ENCODE assay signal across 1 cellular context in the genomic region with DNA sequence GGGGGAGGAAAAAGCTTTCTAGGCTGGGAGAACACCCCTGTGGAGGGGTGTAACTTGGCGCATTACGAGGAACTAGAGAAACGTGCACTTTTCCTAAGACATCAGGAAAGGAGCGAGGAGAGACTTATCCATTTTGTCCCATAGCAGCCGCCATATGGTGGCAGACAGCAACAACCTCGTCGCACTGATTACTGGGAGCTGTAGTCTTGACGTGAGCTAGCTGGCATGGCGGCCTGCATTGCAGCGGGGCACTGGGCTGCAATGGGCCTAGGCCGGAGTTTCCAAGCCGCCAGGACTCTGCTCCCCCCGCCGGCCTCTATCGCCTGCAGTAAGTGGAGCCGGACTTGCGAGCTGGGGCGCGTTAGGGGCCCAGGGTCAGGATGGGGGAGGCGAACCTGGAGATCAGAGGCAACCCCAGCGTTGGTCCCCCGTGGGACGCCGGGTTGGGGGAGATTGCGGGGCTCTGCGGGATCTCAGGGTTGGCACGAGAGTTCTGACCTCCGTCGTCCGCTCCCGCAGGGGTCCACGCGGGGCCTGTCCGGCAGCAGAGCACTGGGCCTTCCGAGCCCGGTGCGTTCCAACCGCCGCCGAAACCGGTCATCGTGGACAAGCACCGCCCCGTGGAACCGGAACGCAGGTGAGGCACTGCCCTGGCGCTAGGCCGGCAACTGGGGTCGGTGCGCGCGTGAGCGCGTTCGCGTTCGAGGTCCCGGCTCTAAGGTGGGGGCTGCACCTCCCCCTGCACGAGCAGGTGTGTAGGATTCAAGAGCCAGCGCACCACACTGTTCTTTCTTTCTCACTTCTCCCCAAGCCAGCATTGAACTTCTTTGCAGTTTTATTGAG.
TF ChIP-seq lines count a peak whose summit lies in the region.

A gene (plus strand): TSS at position 201 of the 843 bp plus-strand sequence. CDS start 25 bp downstream, at position 226.

TF ChIP-seq in HepG2, 621 proteins besides CTCF, POLR2A, EP300 and RAD21 (continued from another document and continues in another):
- TF ChIP-seq, protein P1, sequence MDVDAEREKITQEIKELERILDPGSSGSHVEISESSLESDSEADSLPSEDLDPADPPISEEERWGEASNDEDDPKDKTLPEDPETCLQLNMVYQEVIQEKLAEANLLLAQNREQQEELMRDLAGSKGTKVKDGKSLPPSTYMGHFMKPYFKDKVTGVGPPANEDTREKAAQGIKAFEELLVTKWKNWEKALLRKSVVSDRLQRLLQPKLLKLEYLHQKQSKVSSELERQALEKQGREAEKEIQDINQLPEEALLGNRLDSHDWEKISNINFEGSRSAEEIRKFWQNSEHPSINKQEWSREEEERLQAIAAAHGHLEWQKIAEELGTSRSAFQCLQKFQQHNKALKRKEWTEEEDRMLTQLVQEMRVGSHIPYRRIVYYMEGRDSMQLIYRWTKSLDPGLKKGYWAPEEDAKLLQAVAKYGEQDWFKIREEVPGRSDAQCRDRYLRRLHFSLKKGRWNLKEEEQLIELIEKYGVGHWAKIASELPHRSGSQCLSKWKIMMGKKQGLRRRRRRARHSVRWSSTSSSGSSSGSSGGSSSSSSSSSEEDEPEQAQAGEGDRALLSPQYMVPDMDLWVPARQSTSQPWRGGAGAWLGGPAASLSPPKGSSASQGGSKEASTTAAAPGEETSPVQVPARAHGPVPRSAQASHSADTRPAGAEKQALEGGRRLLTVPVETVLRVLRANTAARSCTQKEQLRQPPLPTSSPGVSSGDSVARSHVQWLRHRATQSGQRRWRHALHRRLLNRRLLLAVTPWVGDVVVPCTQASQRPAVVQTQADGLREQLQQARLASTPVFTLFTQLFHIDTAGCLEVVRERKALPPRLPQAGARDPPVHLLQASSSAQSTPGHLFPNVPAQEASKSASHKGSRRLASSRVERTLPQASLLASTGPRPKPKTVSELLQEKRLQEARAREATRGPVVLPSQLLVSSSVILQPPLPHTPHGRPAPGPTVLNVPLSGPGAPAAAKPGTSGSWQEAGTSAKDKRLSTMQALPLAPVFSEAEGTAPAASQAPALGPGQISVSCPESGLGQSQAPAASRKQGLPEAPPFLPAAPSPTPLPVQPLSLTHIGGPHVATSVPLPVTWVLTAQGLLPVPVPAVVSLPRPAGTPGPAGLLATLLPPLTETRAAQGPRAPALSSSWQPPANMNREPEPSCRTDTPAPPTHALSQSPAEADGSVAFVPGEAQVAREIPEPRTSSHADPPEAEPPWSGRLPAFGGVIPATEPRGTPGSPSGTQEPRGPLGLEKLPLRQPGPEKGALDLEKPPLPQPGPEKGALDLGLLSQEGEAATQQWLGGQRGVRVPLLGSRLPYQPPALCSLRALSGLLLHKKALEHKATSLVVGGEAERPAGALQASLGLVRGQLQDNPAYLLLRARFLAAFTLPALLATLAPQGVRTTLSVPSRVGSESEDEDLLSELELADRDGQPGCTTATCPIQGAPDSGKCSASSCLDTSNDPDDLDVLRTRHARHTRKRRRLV (CRISPR knock-in tag; IDR thresholded peaks at IDR 0.05) = peak; percentile 75; the same call in 1 of the 2 replicates
- TF ChIP-seq ZNF510 (CRISPR knock-in tag; IDR thresholded peaks at IDR 0.05; ENCODE audit: low read depth) = peak; percentile 96
- peak; percentile 98 for TF ChIP-seq DMAP1 (CRISPR knock-in tag; IDR thresholded peaks at IDR 0.05)
- peak; percentile 49; the same call in 1 of the 2 replicates for TF ChIP-seq ZNF850 (CRISPR knock-in tag; conservative IDR thresholded peaks at IDR 0.05)
- TF ChIP-seq LCORL (IDR thresholded peaks at IDR 0.05) = peak; percentile 44; the same call in 1 of the 2 replicates
- peak; percentile 20; the same call in 1 of the 2 replicates for TF ChIP-seq LCORL (CRISPR knock-in tag; IDR thresholded peaks at IDR 0.05)
- peak; percentile 98 for TF ChIP-seq ASH2L (IDR thresholded peaks at IDR 0.05; ENCODE audit: insufficient read length, low read depth, low read length)
- TF ChIP-seq, protein P2, sequence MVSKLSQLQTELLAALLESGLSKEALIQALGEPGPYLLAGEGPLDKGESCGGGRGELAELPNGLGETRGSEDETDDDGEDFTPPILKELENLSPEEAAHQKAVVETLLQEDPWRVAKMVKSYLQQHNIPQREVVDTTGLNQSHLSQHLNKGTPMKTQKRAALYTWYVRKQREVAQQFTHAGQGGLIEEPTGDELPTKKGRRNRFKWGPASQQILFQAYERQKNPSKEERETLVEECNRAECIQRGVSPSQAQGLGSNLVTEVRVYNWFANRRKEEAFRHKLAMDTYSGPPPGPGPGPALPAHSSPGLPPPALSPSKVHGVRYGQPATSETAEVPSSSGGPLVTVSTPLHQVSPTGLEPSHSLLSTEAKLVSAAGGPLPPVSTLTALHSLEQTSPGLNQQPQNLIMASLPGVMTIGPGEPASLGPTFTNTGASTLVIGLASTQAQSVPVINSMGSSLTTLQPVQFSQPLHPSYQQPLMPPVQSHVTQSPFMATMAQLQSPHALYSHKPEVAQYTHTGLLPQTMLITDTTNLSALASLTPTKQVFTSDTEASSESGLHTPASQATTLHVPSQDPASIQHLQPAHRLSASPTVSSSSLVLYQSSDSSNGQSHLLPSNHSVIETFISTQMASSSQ (IDR thresholded peaks at IDR 0.05; ENCODE audit: low read depth) = no peak; the same call in 1 of the 2 replicates
- TF ChIP-seq, protein P2 (CRISPR knock-in tag; IDR thresholded peaks at IDR 0.05; ENCODE audit: borderline replicate concordance) = peak; percentile 72; the same call in 1 of the 2 replicates
- peak; percentile 83 for TF ChIP-seq POLR2AphosphoS5 (IDR thresholded peaks at IDR 0.05; ENCODE audit: low read depth, low read length)
- peak; percentile 89 for TF ChIP-seq TBX2 (CRISPR knock-in tag; IDR thresholded peaks at IDR 0.05; ENCODE audit: borderline replicate concordance)
- TF ChIP-seq THYN1 (CRISPR knock-in tag; IDR thresholded peaks at IDR 0.05; ENCODE audit: borderline replicate concordance, low read depth) = no peak
- TF ChIP-seq, protein P3, sequence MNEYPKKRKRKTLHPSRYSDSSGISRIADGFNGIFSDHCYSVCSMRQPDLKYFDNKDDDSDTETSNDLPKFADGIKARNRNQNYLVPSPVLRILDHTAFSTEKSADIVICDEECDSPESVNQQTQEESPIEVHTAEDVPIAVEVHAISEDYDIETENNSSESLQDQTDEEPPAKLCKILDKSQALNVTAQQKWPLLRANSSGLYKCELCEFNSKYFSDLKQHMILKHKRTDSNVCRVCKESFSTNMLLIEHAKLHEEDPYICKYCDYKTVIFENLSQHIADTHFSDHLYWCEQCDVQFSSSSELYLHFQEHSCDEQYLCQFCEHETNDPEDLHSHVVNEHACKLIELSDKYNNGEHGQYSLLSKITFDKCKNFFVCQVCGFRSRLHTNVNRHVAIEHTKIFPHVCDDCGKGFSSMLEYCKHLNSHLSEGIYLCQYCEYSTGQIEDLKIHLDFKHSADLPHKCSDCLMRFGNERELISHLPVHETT (CRISPR knock-in tag; conservative IDR thresholded peaks at IDR 0.05) = no peak; the same call in none of the 2 replicates
- TF ChIP-seq, protein P4, sequence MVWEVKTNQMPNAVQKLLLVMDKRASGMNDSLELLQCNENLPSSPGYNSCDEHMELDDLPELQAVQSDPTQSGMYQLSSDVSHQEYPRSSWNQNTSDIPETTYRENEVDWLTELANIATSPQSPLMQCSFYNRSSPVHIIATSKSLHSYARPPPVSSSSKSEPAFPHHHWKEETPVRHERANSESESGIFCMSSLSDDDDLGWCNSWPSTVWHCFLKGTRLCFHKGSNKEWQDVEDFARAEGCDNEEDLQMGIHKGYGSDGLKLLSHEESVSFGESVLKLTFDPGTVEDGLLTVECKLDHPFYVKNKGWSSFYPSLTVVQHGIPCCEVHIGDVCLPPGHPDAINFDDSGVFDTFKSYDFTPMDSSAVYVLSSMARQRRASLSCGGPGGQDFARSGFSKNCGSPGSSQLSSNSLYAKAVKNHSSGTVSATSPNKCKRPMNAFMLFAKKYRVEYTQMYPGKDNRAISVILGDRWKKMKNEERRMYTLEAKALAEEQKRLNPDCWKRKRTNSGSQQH (CRISPR knock-in tag; IDR thresholded peaks at IDR 0.05; ENCODE audit: low read depth) = peak; percentile 54
- peak; percentile 88; the same call in 1 of the 2 replicates for TF ChIP-seq ESRRA (CRISPR knock-in tag; IDR thresholded peaks at IDR 0.05; ENCODE audit: low read depth)
- TF ChIP-seq GABPB1 (CRISPR knock-in tag; IDR thresholded peaks at IDR 0.05) = peak; percentile 86
- TF ChIP-seq BRCA1 (CRISPR knock-in tag; IDR thresholded peaks at IDR 0.05) = 0 out of 2 replicates have a peak, but pooled peaks have one; percentile 28
- TF ChIP-seq, protein P5, sequence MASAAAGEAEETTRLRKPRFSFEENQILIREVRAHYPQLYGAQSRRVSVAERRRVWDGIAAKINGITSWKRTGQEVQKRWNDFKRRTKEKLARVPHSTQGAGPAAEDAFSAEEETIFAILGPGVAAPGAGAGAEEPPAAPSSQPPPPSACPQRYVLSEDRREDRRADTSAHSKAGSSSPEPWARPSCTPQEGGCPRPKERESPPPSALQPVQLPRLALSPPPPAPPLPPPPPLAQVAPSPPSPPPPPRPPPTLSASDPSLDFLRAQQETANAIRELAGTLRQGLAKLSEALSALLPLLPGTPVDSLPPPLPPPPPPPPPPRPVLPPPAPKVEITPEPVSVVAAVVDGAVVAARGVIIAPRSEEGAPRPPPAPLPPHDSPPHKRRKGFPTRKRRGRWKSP (CRISPR knock-in tag; IDR thresholded peaks at IDR 0.05) = no peak; the same call in 1 of the 2 replicates
- TF ChIP-seq, protein P6, sequence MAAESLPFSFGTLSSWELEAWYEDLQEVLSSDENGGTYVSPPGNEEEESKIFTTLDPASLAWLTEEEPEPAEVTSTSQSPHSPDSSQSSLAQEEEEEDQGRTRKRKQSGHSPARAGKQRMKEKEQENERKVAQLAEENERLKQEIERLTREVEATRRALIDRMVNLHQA (CRISPR knock-in tag; IDR thresholded peaks at IDR 0.05) = no peak
- TF ChIP-seq, protein P7, sequence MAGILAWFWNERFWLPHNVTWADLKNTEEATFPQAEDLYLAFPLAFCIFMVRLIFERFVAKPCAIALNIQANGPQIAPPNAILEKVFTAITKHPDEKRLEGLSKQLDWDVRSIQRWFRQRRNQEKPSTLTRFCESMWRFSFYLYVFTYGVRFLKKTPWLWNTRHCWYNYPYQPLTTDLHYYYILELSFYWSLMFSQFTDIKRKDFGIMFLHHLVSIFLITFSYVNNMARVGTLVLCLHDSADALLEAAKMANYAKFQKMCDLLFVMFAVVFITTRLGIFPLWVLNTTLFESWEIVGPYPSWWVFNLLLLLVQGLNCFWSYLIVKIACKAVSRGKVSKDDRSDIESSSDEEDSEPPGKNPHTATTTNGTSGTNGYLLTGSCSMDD (CRISPR knock-in tag; IDR thresholded peaks at IDR 0.05) = no peak
- peak; percentile 43; the same call in 1 of the 2 replicates for TF ChIP-seq SOX5 (CRISPR knock-in tag; IDR thresholded peaks at IDR 0.05; ENCODE audit: borderline replicate concordance)
- TF ChIP-seq ZEB1 (IDR thresholded peaks at IDR 0.05; ENCODE audit: insufficient replicate concordance, low read depth) = peak; percentile 31
- peak; percentile 66; the same call in 1 of the 2 replicates for TF ChIP-seq ZSCAN22 (CRISPR knock-in tag; IDR thresholded peaks at IDR 0.05)
- TF ChIP-seq, protein P8, sequence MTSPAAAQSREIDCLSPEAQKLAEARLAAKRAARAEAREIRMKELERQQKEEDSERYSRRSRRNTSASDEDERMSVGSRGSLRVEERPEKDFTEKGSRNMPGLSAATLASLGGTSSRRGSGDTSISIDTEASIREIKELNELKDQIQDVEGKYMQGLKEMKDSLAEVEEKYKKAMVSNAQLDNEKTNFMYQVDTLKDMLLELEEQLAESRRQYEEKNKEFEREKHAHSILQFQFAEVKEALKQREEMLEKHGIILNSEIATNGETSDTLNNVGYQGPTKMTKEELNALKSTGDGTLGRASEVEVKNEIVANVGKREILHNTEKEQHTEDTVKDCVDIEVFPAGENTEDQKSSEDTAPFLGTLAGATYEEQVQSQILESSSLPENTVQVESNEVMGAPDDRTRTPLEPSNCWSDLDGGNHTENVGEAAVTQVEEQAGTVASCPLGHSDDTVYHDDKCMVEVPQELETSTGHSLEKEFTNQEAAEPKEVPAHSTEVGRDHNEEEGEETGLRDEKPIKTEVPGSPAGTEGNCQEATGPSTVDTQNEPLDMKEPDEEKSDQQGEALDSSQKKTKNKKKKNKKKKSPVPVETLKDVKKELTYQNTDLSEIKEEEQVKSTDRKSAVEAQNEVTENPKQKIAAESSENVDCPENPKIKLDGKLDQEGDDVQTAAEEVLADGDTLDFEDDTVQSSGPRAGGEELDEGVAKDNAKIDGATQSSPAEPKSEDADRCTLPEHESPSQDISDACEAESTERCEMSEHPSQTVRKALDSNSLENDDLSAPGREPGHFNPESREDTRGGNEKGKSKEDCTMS (CRISPR knock-in tag; conservative IDR thresholded peaks at IDR 0.05) = no peak
- TF ChIP-seq ZNF616 (CRISPR knock-in tag; IDR thresholded peaks at IDR 0.05; ENCODE audit: low read depth) = no peak; the same call in 1 of the 2 replicates
- peak; percentile 69; the same call in 1 of the 2 replicates for TF ChIP-seq HOXA9 (CRISPR knock-in tag; IDR thresholded peaks at IDR 0.05; ENCODE audit: borderline replicate concordance)
- TF ChIP-seq, protein P9, sequence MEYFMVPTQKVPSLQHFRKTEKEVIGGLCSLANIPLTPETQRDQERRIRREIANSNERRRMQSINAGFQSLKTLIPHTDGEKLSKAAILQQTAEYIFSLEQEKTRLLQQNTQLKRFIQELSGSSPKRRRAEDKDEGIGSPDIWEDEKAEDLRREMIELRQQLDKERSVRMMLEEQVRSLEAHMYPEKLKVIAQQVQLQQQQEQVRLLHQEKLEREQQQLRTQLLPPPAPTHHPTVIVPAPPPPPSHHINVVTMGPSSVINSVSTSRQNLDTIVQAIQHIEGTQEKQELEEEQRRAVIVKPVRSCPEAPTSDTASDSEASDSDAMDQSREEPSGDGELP (IDR thresholded peaks at IDR 0.05; ENCODE audit: borderline replicate concordance, low read depth) = peak; percentile 52; the same call in 1 of the 2 replicates
- TF ChIP-seq, protein P10, sequence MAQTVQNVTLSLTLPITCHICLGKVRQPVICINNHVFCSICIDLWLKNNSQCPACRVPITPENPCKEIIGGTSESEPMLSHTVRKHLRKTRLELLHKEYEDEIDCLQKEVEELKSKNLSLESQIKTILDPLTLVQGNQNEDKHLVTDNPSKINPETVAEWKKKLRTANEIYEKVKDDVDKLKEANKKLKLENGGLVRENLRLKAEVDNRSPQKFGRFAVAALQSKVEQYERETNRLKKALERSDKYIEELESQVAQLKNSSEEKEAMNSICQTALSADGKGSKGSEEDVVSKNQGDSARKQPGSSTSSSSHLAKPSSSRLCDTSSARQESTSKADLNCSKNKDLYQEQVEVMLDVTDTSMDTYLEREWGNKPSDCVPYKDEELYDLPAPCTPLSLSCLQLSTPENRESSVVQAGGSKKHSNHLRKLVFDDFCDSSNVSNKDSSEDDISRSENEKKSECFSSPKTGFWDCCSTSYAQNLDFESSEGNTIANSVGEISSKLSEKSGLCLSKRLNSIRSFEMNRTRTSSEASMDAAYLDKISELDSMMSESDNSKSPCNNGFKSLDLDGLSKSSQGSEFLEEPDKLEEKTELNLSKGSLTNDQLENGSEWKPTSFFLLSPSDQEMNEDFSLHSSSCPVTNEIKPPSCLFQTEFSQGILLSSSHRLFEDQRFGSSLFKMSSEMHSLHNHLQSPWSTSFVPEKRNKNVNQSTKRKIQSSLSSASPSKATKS (CRISPR knock-in tag; IDR thresholded peaks at IDR 0.05) = 0 out of 2 replicates have a peak, but pooled peaks have one; percentile 78
